25 cellular contexts compared by ENCODE assay signal in genomic region chr7:105364748-105365147, GRCh38. TPM values are rescaled to one million over a fixed set of nuclear protein-coding genes. Genes with fewer than 3 reads are reported as not detected.
DNase-seq lines count a peak whose midpoint lies in the region; ATAC-seq and TF ChIP-seq lines count a peak whose summit lies in the region.
"Had no signal": no experiment of that assay in that cellular context is flagged by ENCODE, and none has a peak within 500 bp of the region (broad histone marks: within the 10 kb centered on the region; RNA-seq: fewer than 3 reads in every experiment).

No MANE protein-coding gene starts in this region.

- H3K4me3 ChIP-seq in right atrium auricular region: no peak overlapping the region
- H3K4me3 ChIP-seq in heart left ventricle: no peak overlapping the region
- H3K4me3 ChIP-seq: GM12878, K562, MG63 had no signal

- H3K4me1 Mint-ChIP-seq in activated naive CD8-positive, alpha-beta T cell treated with anti-CD3 and anti-CD28 coated beads for 36 hours: peaks cover 10% of the 10 kb centered on the region

- intact Hi-C loops in Right ventricle myocardium superior (cut with DNase I): no loop called here
- intact Hi-C loops in heart left ventricle (cut with DNase I): no loop called here

- H3K9me3 ChIP-seq in right atrium auricular region (no peaks in the 10 kb centered on the region), heart left ventricle (peaks cover 0 to 30% (median 0%) of the 10 kb centered on the region in 12 donors)

- H3K4me3 Mint-ChIP-seq in activated naive CD8-positive, alpha-beta T cell treated with anti-CD3 and anti-CD28 coated beads for 36 hours: no peak overlapping the region
- H3K4me3 Mint-ChIP-seq: CD4-positive, CD25-positive, alpha-beta regulatory T cell had no signal

- ATAC-seq in Right ventricle myocardium superior (ENCODE audit: poor library complexity) (peak; percentile 74), heart left ventricle (peak; percentile 9 to 74 (median 69)), HG02884 (IDR thresholded peaks at IDR 0.05; ENCODE audit: unreplicated experiment) (no peak), GM18498 (IDR thresholded peaks at IDR 0.05; ENCODE audit: unreplicated experiment) (no peak)
- ATAC-seq: GM12878, HCT116, PC-3 had no signal

- H3K36me3 ChIP-seq in right atrium auricular region (no peaks in the 10 kb centered on the region), heart left ventricle (no peaks in the 10 kb centered on the region)
- H3K36me3 ChIP-seq: MG63 had no signal

- H3K4me1 ChIP-seq in right atrium auricular region (peaks cover 0 to 9% of the 10 kb centered on the region in 2 donors), heart left ventricle (peaks cover 0 to 22% (median 12%) of the 10 kb centered on the region in 12 donors)

- no peak for TF ChIP-seq POLR2A in heart left ventricle (IDR thresholded peaks at IDR 0.05)

- DNase-seq in Right ventricle myocardium superior (no peak), right atrium auricular region (ENCODE audit: low spot score) (no peak), heart left ventricle (no peak), NCI-H187 treated with DMSO at 0.1 percent for 48 hours (lab: John Stamatoyannopoulos, UW) (no peak)
- no peak for DNase-seq in activated naive CD8-positive, alpha-beta T cell treated with anti-CD3 and anti-CD28 coated beads for 36 hours
- DNase-seq: 8988T; ACHN; CD4-positive, CD25-positive, alpha-beta regulatory T cell; MG63; NCI-H1105 treated with DMSO at 0.1 percent for 48 hours; NCI-H146; NCI-H2029; NCI-H446; NCI-H524 treated with DMSO at 0.1 percent for 48 hours; NCI-H774; NK-92 treated with Interleukin-12 subunit alpha and Interleukin-12 subunit beta, amount 100 ng/mL, for 24 hours; PC-3; SHP77 had no signal

- no peaks in the 10 kb centered on the region for H3K27me3 ChIP-seq in right atrium auricular region
- no peaks in the 10 kb centered on the region for H3K27me3 ChIP-seq in heart left ventricle
- H3K27me3 ChIP-seq: MG63 had no signal

- H3K36me3 Mint-ChIP-seq in activated naive CD8-positive, alpha-beta T cell treated with anti-CD3 and anti-CD28 coated beads for 36 hours: peaks cover 41% of the 10 kb centered on the region

- H3K9me3 Mint-ChIP-seq in activated naive CD8-positive, alpha-beta T cell treated with anti-CD3 and anti-CD28 coated beads for 36 hours: peaks cover 16% of the 10 kb centered on the region

- no peaks in the 10 kb centered on the region for H3K27me3 Mint-ChIP-seq in activated naive CD8-positive, alpha-beta T cell treated with anti-CD3 and anti-CD28 coated beads for 36 hours
- H3K27me3 Mint-ChIP-seq: CD4-positive, CD25-positive, alpha-beta regulatory T cell had no signal

- H3K27ac Mint-ChIP-seq in activated naive CD8-positive, alpha-beta T cell treated with anti-CD3 and anti-CD28 coated beads for 36 hours: no peak overlapping the region

- TF ChIP-seq CTCF in right atrium auricular region (IDR thresholded peaks at IDR 0.05) (no peak), VCaP (conservative IDR thresholded peaks at IDR 0.05) (no peak), heart left ventricle (IDR thresholded peaks at IDR 0.05) (no peak)

- H3K27ac ChIP-seq in right atrium auricular region (no peak overlapping the region), VCaP (peak overlapping the region; percentile 81), heart left ventricle (peak overlapping the region in 2 of 12 donors; percentile 1 to 44)
- H3K27ac ChIP-seq: HL-60 had no signal

RNA-seq across cellular contexts. Expression of gene SRPK2, which starts 24.0 kb away (rescaled TPM):
- total RNA-seq in Right ventricle myocardium superior (28.8 TPM), right atrium auricular region (10 to 100 TPM; 19.8 to 20.9 TPM), heart left ventricle (10 to 100 TPM; 26.7 to 42.4 (median 39.1) TPM)
- polyA plus RNA-seq in heart left ventricle: 10 to 100 TPM in 1 of 2 donors, 1 to 10 TPM in 1; 8.6 to 24.6 TPM
- total RNA-seq in activated naive CD8-positive, alpha-beta T cell treated with anti-CD3 and anti-CD28 coated beads for 36 hours: 10 to 100 TPM; 38.2 to 38.8 TPM

Comparison
In these comparisons a context has a peak if more than half of its experiments do, and no peak if none do; other contexts are left out.
1. ATAC-seq: peak in Right ventricle myocardium superior (single experiment) and heart left ventricle (4 of 4); none in HG02884 (single experiment) and GM18498 (single experiment).